Comparison of ENCODE assay signal across 10 cellular contexts in the genomic region with DNA sequence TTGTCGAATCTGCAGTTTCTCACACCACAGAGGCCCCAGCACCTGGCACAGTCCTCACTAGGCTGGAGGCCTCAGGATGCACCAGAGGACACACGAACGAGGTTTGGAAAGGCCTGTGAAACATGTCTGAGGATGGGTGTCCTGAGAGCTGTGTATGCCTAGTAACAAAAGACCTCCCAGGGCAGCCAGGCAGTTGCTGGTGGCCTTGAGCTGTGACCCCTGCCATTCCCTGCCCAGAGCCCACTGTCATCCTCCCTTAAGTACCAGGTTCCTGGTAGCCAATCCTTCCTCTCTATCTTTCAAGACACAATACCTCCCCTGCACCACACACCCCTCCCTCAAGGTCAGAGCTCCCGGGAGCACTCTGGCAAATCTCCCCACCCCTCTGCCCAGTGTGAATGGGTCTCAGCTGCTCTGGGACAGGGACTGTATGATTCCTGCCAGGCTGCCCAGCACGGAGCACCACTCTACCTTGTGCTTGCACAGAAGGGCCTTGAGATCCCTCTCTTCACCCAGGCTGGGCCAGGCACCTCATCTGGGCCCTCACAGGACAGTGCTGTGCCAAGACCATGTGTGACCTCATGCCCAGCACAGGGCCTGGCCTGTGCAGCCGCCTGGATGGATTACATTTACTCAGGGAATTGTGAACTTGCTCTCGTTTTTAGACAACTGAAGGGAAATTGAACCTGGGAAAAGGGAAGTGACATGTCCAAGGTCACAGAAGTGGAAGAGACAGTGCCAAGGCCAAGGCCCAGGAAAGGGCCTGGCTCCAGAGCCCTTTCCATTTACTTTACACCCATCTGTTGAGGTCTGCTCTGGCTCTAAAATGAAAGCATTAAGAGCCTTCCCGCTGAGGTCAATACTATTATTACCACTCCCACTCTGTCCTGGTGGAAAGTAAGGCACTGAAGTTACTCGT. TPM values are rescaled to one million over a fixed set of nuclear protein-coding genes. Genes with fewer than 3 reads are reported as not detected.
DNase-seq lines count a peak whose midpoint lies in the region; ATAC-seq and TF ChIP-seq lines count a peak whose summit lies in the region.
"Had no signal": no experiment of that assay in that cellular context is flagged by ENCODE, and none has a peak within 500 bp of the region (broad histone marks: within the 10 kb centered on the region; RNA-seq: fewer than 3 reads in every experiment).

No MANE protein-coding gene starts in this region.

- CTCF ChIA-PET in PC-3 (lab: Charles Lee): no interaction called here

- BruUV-seq in PC-3 (replicated peaks; lab: Mats Ljungman, UMichigan): no TSS peak

- H3K27me3 ChIP-seq in PC-3 (ENCODE audit: low read length): no peaks in the 10 kb centered on the region

- no peak for TF ChIP-seq CTCF in PC-3 (conservative IDR thresholded peaks at IDR 0.05; ENCODE audit: low read depth, low read length)
- TF ChIP-seq CTCF in epithelial cell of proximal tubule (conservative IDR thresholded peaks at IDR 0.05; ENCODE audit: low read depth, low read length): no peak
- TF ChIP-seq CTCF in progenitor cell of endocrine pancreas (IDR thresholded peaks at IDR 0.05; ENCODE audit: unreplicated experiment): no peak

- peaks cover 13% of the 10 kb centered on the region; the same call in 1 of the 2 replicates for H3K36me3 ChIP-seq in PC-3 (ENCODE audit: low read depth, low read length)

- peak overlapping the region; percentile 67 for H3K27ac Mint-ChIP-seq in progenitor cell of endocrine pancreas

- intact Hi-C loops in PC-3 (cut with micrococcal nuclease): no loop called here

- ATAC-seq in PC-3: no peak
- no peak for ATAC-seq in HG02642 (IDR thresholded peaks at IDR 0.05; ENCODE audit: poor library complexity, unreplicated experiment)

- peak overlapping the region; percentile 75 for H3K4me3 ChIP-seq in PC-3 (ENCODE audit: low read length)
- peak overlapping the region; percentile 75 for H3K4me3 ChIP-seq in epithelial cell of proximal tubule (ENCODE audit: low read depth, low read length)

- H3K36me3 Mint-ChIP-seq in progenitor cell of endocrine pancreas (ENCODE audit: insufficient read depth): no peaks in the 10 kb centered on the region

- peak overlapping the region; percentile 81 for H3K4me3 Mint-ChIP-seq in progenitor cell of endocrine pancreas (ENCODE audit: low read depth)

- peaks cover 47% of the 10 kb centered on the region for H4K20me1 ChIP-seq in PC-3 (ENCODE audit: low read length)

- no peak overlapping the region for H3K27ac ChIP-seq in PC-3 (ENCODE audit: low read length)

- no peak overlapping the region for H2AFZ ChIP-seq in PC-3 (ENCODE audit: low read length)

- no peaks in the 10 kb centered on the region for H3K9me2 ChIP-seq in PC-3 (replicated peaks; ENCODE audit: low read length)

- DNase-seq in GF-D8 (lab: John Stamatoyannopoulos, UW): peak; percentile 2
- DNase-seq in PC-3: no peak
- no peak for DNase-seq in epithelial cell of proximal tubule (ENCODE audit: low read depth)
- DNase-seq in progenitor cell of endocrine pancreas (ENCODE audit: low spot score, unreplicated experiment): no peak
- no peak for DNase-seq in NAMALWA (ENCODE audit: low spot score)
- no peak for DNase-seq in NOMO-1 (lab: John Stamatoyannopoulos, UW; ENCODE audit: unreplicated experiment in 2 of 2)
- DNase-seq in NOMO-1 treated with DMSO at 0.1 percent for 48 hours (lab: John Stamatoyannopoulos, UW; ENCODE audit: unreplicated experiment): no peak

- H3K9me3 Mint-ChIP-seq in progenitor cell of endocrine pancreas (ENCODE audit: low read depth): no peaks in the 10 kb centered on the region

- peaks cover 16% of the 10 kb centered on the region for H3K4me1 ChIP-seq in PC-3 (ENCODE audit: insufficient read depth, low read length)

- H3K79me2 ChIP-seq in PC-3 (ENCODE audit: low read length): peaks cover 67% of the 10 kb centered on the region

- H3K4me2 ChIP-seq in PC-3 (ENCODE audit: low read length): peak overlapping the region; percentile 89

- no peaks in the 10 kb centered on the region for H3K9me3 ChIP-seq in PC-3 (ENCODE audit: low read length)

- H3K27me3 Mint-ChIP-seq in progenitor cell of endocrine pancreas: no peaks in the 10 kb centered on the region

- H3K4me1 Mint-ChIP-seq in progenitor cell of endocrine pancreas (ENCODE audit: low read depth): peaks cover 21% of the 10 kb centered on the region

- POLR2A ChIA-PET in PC-3 (lab: Charles Lee; ENCODE audit: unreplicated experiment): no interaction called here

- H3K9ac ChIP-seq in PC-3 (ENCODE audit: low read length): peak overlapping the region; percentile 98

- no peaks in the 10 kb centered on the region for H3F3A ChIP-seq in PC-3 (ENCODE audit: low read length, unreplicated experiment)

RNA-seq across cellular contexts. Expression of a gene that starts 2.2 kb away (rescaled TPM):
- total RNA-seq in PC-3 (2014; rRNA removed) (111 and 185 TPM in 2 replicates), epithelial cell of proximal tubule (19.6 and 23.4 TPM in 2 replicates), progenitor cell of endocrine pancreas (33.9 and 34.3 TPM in 2 replicates)

RNA-seq across cellular contexts. Expression of a gene that starts 22.2 kb away (rescaled TPM):
- total RNA-seq in PC-3 (2014; rRNA removed) (40.0 and 65.0 TPM in 2 replicates), epithelial cell of proximal tubule (32.5 and 40.2 TPM in 2 replicates), progenitor cell of endocrine pancreas (132 and 135 TPM in 2 replicates)

RNA-seq across cellular contexts. Expression of a gene that starts 56.9 kb away (rescaled TPM):
- not detected in 2 replicates for total RNA-seq in PC-3 (2014; rRNA removed)
- not detected in 2 replicates for total RNA-seq in epithelial cell of proximal tubule
- total RNA-seq in progenitor cell of endocrine pancreas: not detected in 2 replicates
- total RNA-seq: SK-MEL-5, urinary bladder had no signal
